Comparison of ENCODE assay signal across 1 cellular context in the genomic region with DNA sequence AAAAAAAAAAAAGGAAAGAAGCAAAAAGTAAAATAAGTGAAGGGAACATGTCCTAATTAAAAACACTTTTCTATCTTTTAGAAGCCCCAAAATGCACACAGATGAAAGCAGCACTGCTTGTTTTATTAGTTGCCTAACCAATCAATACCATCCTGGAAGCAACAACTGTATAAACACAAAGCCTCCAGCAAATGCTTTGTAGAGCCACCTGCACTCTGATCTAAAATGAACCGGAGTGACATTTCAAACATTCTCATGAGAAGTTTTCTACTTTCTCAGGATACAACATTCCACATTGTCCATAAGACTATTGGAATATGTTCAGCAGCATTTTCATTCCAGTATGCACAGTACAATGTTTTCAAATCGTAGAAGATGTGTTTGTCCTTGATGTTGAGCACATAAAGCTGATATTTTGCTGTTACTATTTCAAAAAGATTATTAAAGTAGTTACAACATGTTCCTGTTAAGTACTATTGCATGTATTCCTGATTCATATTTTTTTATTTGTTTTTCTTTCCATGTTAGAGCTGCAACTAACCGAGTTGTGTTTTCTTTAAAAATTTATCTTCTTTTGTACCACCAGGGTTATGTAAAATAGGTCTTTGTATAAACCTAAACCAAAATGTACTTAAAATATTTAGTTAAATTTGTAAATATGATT.
TF ChIP-seq lines count a peak whose summit lies in the region.

No MANE protein-coding gene starts in this region.

TF ChIP-seq in HepG2, 621 proteins besides CTCF, POLR2A, EP300 and RAD21 (continued from another document and continues in another):
- TF ChIP-seq, protein P1, sequence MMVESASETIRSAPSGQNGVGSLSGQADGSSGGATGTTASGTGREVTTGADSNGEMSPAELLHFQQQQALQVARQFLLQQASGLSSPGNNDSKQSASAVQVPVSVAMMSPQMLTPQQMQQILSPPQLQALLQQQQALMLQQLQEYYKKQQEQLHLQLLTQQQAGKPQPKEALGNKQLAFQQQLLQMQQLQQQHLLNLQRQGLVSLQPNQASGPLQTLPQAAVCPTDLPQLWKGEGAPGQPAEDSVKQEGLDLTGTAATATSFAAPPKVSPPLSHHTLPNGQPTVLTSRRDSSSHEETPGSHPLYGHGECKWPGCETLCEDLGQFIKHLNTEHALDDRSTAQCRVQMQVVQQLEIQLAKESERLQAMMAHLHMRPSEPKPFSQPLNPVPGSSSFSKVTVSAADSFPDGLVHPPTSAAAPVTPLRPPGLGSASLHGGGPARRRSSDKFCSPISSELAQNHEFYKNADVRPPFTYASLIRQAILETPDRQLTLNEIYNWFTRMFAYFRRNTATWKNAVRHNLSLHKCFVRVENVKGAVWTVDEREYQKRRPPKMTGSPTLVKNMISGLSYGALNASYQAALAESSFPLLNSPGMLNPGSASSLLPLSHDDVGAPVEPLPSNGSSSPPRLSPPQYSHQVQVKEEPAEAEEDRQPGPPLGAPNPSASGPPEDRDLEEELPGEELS (CRISPR knock-in tag; IDR thresholded peaks at IDR 0.05), result peak; percentile 93
- peak; percentile 93 for TF ChIP-seq ARID5B (CRISPR knock-in tag; IDR thresholded peaks at IDR 0.05)
- peak; percentile 34; the same call in 1 of the 2 replicates for TF ChIP-seq ZNF614 (CRISPR knock-in tag; IDR thresholded peaks at IDR 0.05; ENCODE audit: borderline replicate concordance)
- TF ChIP-seq ARID3A (IDR thresholded peaks at IDR 0.05; ENCODE audit: low read depth, low read length), result peak; percentile 88
- peak; percentile 48; the same call in 1 of the 2 replicates for TF ChIP-seq TARDBP (CRISPR knock-in tag; IDR thresholded peaks at IDR 0.05)
- peak; percentile 81 for TF ChIP-seq ONECUT2 (CRISPR knock-in tag; IDR thresholded peaks at IDR 0.05)
- TF ChIP-seq ZNF235 (CRISPR knock-in tag; IDR thresholded peaks at IDR 0.05; ENCODE audit: borderline replicate concordance), result no peak
- TF ChIP-seq NFRKB (IDR thresholded peaks at IDR 0.05), result no peak
- peak; percentile 52; the same call in 1 of the 2 replicates for TF ChIP-seq HNF4G (IDR thresholded peaks at IDR 0.05; ENCODE audit: borderline replicate concordance, low read depth, low read length)
- TF ChIP-seq HNF4G (CRISPR knock-in tag; IDR thresholded peaks at IDR 0.05; ENCODE audit: borderline replicate concordance, low read depth), result peak; percentile 26; the same call in 1 of the 2 replicates
- TF ChIP-seq ZNF205 (CRISPR knock-in tag; IDR thresholded peaks at IDR 0.05), result no peak
- peak; percentile 57 for TF ChIP-seq ASH2L (IDR thresholded peaks at IDR 0.05; ENCODE audit: insufficient read length, low read depth, low read length)
- TF ChIP-seq ZNF331 (CRISPR knock-in tag; IDR thresholded peaks at IDR 0.05), result peak; percentile 83
- TF ChIP-seq, protein P2, sequence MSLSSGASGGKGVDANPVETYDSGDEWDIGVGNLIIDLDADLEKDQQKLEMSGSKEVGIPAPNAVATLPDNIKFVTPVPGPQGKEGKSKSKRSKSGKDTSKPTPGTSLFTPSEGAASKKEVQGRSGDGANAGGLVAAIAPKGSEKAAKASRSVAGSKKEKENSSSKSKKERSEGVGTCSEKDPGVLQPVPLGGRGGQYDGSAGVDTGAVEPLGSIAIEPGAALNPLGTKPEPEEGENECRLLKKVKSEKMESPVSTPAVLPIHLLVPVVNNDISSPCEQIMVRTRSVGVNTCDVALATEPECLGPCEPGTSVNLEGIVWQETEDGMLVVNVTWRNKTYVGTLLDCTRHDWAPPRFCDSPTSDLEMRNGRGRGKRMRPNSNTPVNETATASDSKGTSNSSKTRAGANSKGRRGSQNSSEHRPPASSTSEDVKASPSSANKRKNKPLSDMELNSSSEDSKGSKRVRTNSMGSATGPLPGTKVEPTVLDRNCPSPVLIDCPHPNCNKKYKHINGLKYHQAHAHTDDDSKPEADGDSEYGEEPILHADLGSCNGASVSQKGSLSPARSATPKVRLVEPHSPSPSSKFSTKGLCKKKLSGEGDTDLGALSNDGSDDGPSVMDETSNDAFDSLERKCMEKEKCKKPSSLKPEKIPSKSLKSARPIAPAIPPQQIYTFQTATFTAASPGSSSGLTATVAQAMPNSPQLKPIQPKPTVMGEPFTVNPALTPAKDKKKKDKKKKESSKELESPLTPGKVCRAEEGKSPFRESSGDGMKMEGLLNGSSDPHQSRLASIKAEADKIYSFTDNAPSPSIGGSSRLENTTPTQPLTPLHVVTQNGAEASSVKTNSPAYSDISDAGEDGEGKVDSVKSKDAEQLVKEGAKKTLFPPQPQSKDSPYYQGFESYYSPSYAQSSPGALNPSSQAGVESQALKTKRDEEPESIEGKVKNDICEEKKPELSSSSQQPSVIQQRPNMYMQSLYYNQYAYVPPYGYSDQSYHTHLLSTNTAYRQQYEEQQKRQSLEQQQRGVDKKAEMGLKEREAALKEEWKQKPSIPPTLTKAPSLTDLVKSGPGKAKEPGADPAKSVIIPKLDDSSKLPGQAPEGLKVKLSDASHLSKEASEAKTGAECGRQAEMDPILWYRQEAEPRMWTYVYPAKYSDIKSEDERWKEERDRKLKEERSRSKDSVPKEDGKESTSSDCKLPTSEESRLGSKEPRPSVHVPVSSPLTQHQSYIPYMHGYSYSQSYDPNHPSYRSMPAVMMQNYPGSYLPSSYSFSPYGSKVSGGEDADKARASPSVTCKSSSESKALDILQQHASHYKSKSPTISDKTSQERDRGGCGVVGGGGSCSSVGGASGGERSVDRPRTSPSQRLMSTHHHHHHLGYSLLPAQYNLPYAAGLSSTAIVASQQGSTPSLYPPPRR (CRISPR knock-in tag; IDR thresholded peaks at IDR 0.05; ENCODE audit: borderline replicate concordance), result peak; percentile 74; the same call in 1 of the 2 replicates
- TF ChIP-seq TBX2 (CRISPR knock-in tag; IDR thresholded peaks at IDR 0.05; ENCODE audit: borderline replicate concordance), result peak; percentile 36; the same call in 1 of the 2 replicates
- TF ChIP-seq FOXP1 (IDR thresholded peaks at IDR 0.05), result peak; percentile 72; the same call in 1 of the 2 replicates
- TF ChIP-seq FOXP1 (CRISPR knock-in tag; IDR thresholded peaks at IDR 0.05), result peak; percentile 96
- peak; percentile 58 for TF ChIP-seq LCORL (IDR thresholded peaks at IDR 0.05)
- TF ChIP-seq LCORL (CRISPR knock-in tag; IDR thresholded peaks at IDR 0.05), result peak; percentile 71; the same call in 1 of the 2 replicates
- peak; percentile 77 for TF ChIP-seq POGZ (CRISPR knock-in tag; IDR thresholded peaks at IDR 0.05)
- TF ChIP-seq RARA (CRISPR knock-in tag; IDR thresholded peaks at IDR 0.05), result peak; percentile 73
- peak; percentile 94 for TF ChIP-seq HMG20A (CRISPR knock-in tag; IDR thresholded peaks at IDR 0.05; ENCODE audit: borderline replicate concordance)
- TF ChIP-seq, protein P3, sequence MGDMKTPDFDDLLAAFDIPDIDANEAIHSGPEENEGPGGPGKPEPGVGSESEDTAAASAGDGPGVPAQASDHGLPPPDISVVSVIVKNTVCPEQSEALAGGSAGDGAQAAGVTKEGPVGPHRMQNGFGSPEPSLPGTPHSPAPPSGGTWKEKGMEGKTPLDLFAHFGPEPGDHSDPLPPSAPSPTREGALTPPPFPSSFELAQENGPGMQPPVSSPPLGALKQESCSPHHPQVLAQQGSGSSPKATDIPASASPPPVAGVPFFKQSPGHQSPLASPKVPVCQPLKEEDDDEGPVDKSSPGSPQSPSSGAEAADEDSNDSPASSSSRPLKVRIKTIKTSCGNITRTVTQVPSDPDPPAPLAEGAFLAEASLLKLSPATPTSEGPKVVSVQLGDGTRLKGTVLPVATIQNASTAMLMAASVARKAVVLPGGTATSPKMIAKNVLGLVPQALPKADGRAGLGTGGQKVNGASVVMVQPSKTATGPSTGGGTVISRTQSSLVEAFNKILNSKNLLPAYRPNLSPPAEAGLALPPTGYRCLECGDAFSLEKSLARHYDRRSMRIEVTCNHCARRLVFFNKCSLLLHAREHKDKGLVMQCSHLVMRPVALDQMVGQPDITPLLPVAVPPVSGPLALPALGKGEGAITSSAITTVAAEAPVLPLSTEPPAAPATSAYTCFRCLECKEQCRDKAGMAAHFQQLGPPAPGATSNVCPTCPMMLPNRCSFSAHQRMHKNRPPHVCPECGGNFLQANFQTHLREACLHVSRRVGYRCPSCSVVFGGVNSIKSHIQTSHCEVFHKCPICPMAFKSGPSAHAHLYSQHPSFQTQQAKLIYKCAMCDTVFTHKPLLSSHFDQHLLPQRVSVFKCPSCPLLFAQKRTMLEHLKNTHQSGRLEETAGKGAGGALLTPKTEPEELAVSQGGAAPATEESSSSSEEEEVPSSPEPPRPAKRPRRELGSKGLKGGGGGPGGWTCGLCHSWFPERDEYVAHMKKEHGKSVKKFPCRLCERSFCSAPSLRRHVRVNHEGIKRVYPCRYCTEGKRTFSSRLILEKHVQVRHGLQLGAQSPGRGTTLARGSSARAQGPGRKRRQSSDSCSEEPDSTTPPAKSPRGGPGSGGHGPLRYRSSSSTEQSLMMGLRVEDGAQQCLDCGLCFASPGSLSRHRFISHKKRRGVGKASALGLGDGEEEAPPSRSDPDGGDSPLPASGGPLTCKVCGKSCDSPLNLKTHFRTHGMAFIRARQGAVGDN (CRISPR knock-in tag; IDR thresholded peaks at IDR 0.05), result no peak
- TF ChIP-seq, protein P4, sequence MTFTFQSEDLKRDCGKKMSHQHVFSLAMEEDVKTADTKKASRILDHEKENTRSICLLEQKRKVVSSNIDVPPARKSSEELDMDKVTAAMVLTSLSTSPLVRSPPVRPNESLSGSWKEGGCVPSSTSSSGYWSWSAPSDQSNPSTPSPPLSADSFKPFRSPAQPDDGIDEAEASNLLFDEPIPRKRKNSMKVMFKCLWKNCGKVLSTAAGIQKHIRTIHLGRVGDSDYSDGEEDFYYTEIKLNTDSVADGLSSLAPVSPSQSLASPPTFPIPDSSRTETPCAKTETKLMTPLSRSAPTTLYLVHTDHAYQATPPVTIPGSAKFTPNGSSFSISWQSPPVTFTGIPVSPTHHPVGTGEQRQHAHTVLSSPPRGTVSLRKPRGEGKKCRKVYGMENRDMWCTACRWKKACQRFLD (CRISPR knock-in tag; IDR thresholded peaks at IDR 0.05; ENCODE audit: borderline replicate concordance), result no peak
- peak; percentile 25; the same call in 1 of the 2 replicates for TF ChIP-seq RCOR2 (CRISPR knock-in tag; IDR thresholded peaks at IDR 0.05)
- TF ChIP-seq RXRB (CRISPR knock-in tag; IDR thresholded peaks at IDR 0.05; ENCODE audit: borderline replicate concordance), result peak; percentile 82
- TF ChIP-seq SMARCC2 (IDR thresholded peaks at IDR 0.05), result peak; percentile 36; the same call in 1 of the 2 replicates
- peak; percentile 91 for TF ChIP-seq CREM (IDR thresholded peaks at IDR 0.05)
- no peak for TF ChIP-seq CREM (CRISPR knock-in tag; IDR thresholded peaks at IDR 0.05)
- no peak for TF ChIP-seq MED8 (CRISPR knock-in tag; IDR thresholded peaks at IDR 0.05; ENCODE audit: insufficient replicate concordance)
- no peak for TF ChIP-seq ZNF660 (CRISPR knock-in tag; IDR thresholded peaks at IDR 0.05; ENCODE audit: borderline replicate concordance, low read depth)
- peak; percentile 91 for TF ChIP-seq SMAD3 (CRISPR knock-in tag; IDR thresholded peaks at IDR 0.05)
- no peak for TF ChIP-seq ZNF672 (CRISPR knock-in tag; IDR thresholded peaks at IDR 0.05)
- TF ChIP-seq GABPA (IDR thresholded peaks at IDR 0.05; ENCODE audit: low read depth, low read length), result no peak
- peak; percentile 8; the same call in 1 of the 2 replicates for TF ChIP-seq GABPA (CRISPR knock-in tag; IDR thresholded peaks at IDR 0.05; ENCODE audit: low read depth)
- no peak for TF ChIP-seq ZNF510 (CRISPR knock-in tag; IDR thresholded peaks at IDR 0.05; ENCODE audit: low read depth)
- no peak for TF ChIP-seq SIN3B (IDR thresholded peaks at IDR 0.05; ENCODE audit: low read length)
- TF ChIP-seq PITX1 (CRISPR knock-in tag; IDR thresholded peaks at IDR 0.05), result peak; percentile 51; the same call in 1 of the 2 replicates
- no peak for TF ChIP-seq DMAP1 (CRISPR knock-in tag; IDR thresholded peaks at IDR 0.05)
- no peak for TF ChIP-seq ZNF234 (CRISPR knock-in tag; conservative IDR thresholded peaks at IDR 0.05)
